In the genomic region with DNA sequence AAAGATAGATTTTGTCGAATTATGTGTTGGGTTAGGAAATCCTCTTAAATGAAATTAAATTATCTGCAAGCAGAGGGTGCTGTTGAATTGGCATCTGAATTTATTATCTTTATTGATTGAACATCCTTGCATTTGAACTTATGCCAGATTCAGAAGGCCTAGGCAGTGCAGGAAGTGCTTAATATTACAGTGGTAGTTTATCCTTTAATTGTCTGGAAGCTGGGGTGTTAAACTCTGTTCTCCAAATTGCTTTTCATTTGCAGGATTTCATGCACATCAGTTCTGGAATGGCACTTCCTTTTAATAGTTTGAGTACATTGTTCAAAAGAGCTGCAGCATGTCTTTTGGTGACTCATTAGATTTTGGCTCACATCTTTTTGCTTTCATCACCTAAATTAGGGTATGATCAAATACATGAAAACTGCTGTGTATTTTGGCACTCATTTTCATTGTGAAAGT, we compare ENCODE assay signal across 11 cellular contexts.
DNase-seq lines count a peak whose midpoint lies in the region; ATAC-seq, FAIRE-seq and TF ChIP-seq lines count a peak whose summit lies in the region.
"Had no signal": no experiment of that assay in that cellular context is flagged by ENCODE, and none has a peak within 500 bp of the region (broad histone marks: within the 10 kb centered on the region; RNA-seq: fewer than 3 reads in every experiment).

No MANE protein-coding gene starts in this region.

- WGBS in HepG2 (ENCODE audit: low lambda C conversion rate) = 86% methylated on average over 1 of the region's 1 CpG

- H4K20me1 ChIP-seq in DND-41 (ENCODE audit: insufficient read depth, low read length) (no peaks in the 10 kb centered on the region), HepG2 (ENCODE audit: insufficient read depth, low read length) (no peaks in the 10 kb centered on the region)

- CTCF ChIA-PET in HepG2 (lab: Yijun Ruan, JAX; ENCODE audit: low intra/inter-chr PET ratio, low total read pairs) = no interaction called here

- intact Hi-C loops in HepG2 (cut with micrococcal nuclease; ENCODE audit: unreplicated experiment) = no loop called here

- TF ChIP-seq EP300 in HepG2 (IDR thresholded peaks at IDR 0.05; ENCODE audit: low read depth in 2 of 2, low read length in 2 of 2) (no peak), HepG2 (CRISPR knock-in tag; IDR thresholded peaks at IDR 0.05; ENCODE audit: borderline replicate concordance) (no peak)

- H3K27me3 ChIP-seq in DND-41 (ENCODE audit: insufficient read depth, low read length, poor library complexity) = no peaks in the 10 kb centered on the region
- H3K27me3 ChIP-seq in HepG2 (ENCODE audit: control insufficient read depth in 1 of 2, insufficient read depth in 2 of 2, low read length in 2 of 2) = no peaks in the 10 kb centered on the region
- H3K27me3 ChIP-seq: left lung, vagina had no signal

- no peak overlapping the region for H3K27ac ChIP-seq in DND-41 (ENCODE audit: low read length)
- no peak overlapping the region for H3K27ac ChIP-seq in HepG2 (ENCODE audit: extremely low read length, insufficient read depth, low read length)
- H3K27ac ChIP-seq: left lung, vagina had no signal

- no peak overlapping the region for H3K4me3 ChIP-seq in DND-41 (ENCODE audit: low read depth in 1 of 2, low read length in 2 of 2)
- H3K4me3 ChIP-seq in HepG2 (replicated peaks in 1 of 3; ENCODE audit: insufficient read depth in 1 of 3, low read depth in 2 of 3, low read length in 3 of 3) = no peak overlapping the region
- H3K4me3 ChIP-seq: left lung, vagina had no signal

- BruUV-seq in HepG2 (replicated peaks; lab: Mats Ljungman, UMichigan) = no TSS peak

- ATAC-seq in DND-41 (ENCODE audit: insufficient read depth, low read depth) (no peak), HepG2 (no peak), HG03108 (IDR thresholded peaks at IDR 0.05; ENCODE audit: unreplicated experiment) (no peak), HG02623 (IDR thresholded peaks at IDR 0.05; ENCODE audit: unreplicated experiment) (no peak), GM21723 (IDR thresholded peaks at IDR 0.05; ENCODE audit: unreplicated experiment) (no peak)
- ATAC-seq: left lung had no signal

- no peak for DNase-seq in DND-41
- DNase-seq in NCI-H1092 treated with DMSO at 0.1 percent for 48 hours (lab: John Stamatoyannopoulos, UW) = peak; percentile 73
- DNase-seq in astrocyte of the hippocampus (ENCODE audit: low read depth, low spot score) = peak; percentile 73
- DNase-seq in HepG2 (ENCODE audit: low spot score) = no peak
- DNase-seq in amniotic stem cell (lab: John Stamatoyannopoulos, UW) = no peak
- DNase-seq: activated CD4-positive, alpha-beta T cell treated with anti-CD3 and anti-CD28 coated beads for 1 hour; left lung had no signal

- H2AFZ ChIP-seq in DND-41 (ENCODE audit: low read depth, low read length) (no peak overlapping the region), HepG2 (ENCODE audit: low read length) (no peak overlapping the region)

- H3K9me3 ChIP-seq in DND-41 (ENCODE audit: insufficient read depth, low read length, severe bottlenecking) = no peaks in the 10 kb centered on the region
- H3K9me3 ChIP-seq in HepG2 (ENCODE audit: low read length) = no peaks in the 10 kb centered on the region
- H3K9me3 ChIP-seq: left lung, vagina had no signal

- H3K9ac ChIP-seq in DND-41 (ENCODE audit: low read depth, low read length) (no peak overlapping the region), HepG2 (ENCODE audit: insufficient read depth, low read depth, low read length) (no peak overlapping the region)

- TF ChIP-seq CTCF in DND-41 (IDR thresholded peaks at IDR 0.05; ENCODE audit: borderline replicate concordance, extremely low read depth, low read length, poor library complexity, severe bottlenecking) (peak; percentile 21), HepG2 (CRISPR knock-in tag; IDR thresholded peaks at IDR 0.05) (no peak)

- no peak overlapping the region for H3K4me2 ChIP-seq in DND-41 (ENCODE audit: insufficient read depth, low read length)
- no peak overlapping the region for H3K4me2 ChIP-seq in HepG2 (ENCODE audit: low read depth, low read length)

- H3K36me3 ChIP-seq in DND-41 (ENCODE audit: insufficient read depth, low read length) = no peaks in the 10 kb centered on the region
- 0 out of 5 replicates have a peak, but pooled peaks cover 0 to 3% of the 10 kb centered on the region in 2 experiments for H3K36me3 ChIP-seq in HepG2 (replicated peaks in 1 of 2; ENCODE audit: control insufficient read depth in 1 of 2, insufficient read depth in 2 of 2, low read length in 2 of 2)
- H3K36me3 ChIP-seq: left lung, vagina had no signal

- H3K79me2 ChIP-seq in DND-41 (ENCODE audit: insufficient read depth, low read length) (no peaks in the 10 kb centered on the region), HepG2 (ENCODE audit: insufficient read depth, low read length) (peaks cover 2% of the 10 kb centered on the region)

- H3K4me1 ChIP-seq in DND-41 (ENCODE audit: insufficient read depth, low read length) (no peaks in the 10 kb centered on the region), HepG2 (ENCODE audit: insufficient read depth, low read length) (peaks cover 9% of the 10 kb centered on the region)

- no peak for FAIRE-seq in HepG2 (lab: Jason Lieb, UNC)

- no peak for TF ChIP-seq RAD21 in HepG2 (CRISPR knock-in tag; IDR thresholded peaks at IDR 0.05)

- POLR2A ChIA-PET in HepG2 (lab: Yijun Ruan, JAX) = no interaction called here

- in situ Hi-C loops in HepG2 (cut with HindIII; ENCODE audit: extremely low pct_ligation_motif_present, low pct_unique_long_range_greater_than_20kb) = no loop called here

- no peak for TF ChIP-seq POLR2A in HepG2 (IDR thresholded peaks at IDR 0.05; ENCODE audit: insufficient read depth in 1 of 2, low read depth in 2 of 2, low read length in 2 of 2)

TF ChIP-seq in HepG2, 621 proteins besides CTCF, POLR2A, EP300 and RAD21:
- TF ChIP-seq ZNF264 (CRISPR knock-in tag; IDR thresholded peaks at IDR 0.05) = no peak
- TF ChIP-seq STAG1 (CRISPR knock-in tag; IDR thresholded peaks at IDR 0.05) = 0 out of 2 replicates have a peak, but pooled peaks have one; percentile 6
- TF ChIP-seq ZNF672 (CRISPR knock-in tag; IDR thresholded peaks at IDR 0.05) = no peak

Comparison
In these comparisons a context has a peak if more than half of its experiments do, and no peak if none do; other contexts are left out.
1. DNase-seq: peak in NCI-H1092 treated with DMSO at 0.1 percent for 48 hours (single experiment) and astrocyte of the hippocampus (single experiment); none in DND-41 (single experiment), HepG2 (single experiment) and amniotic stem cell (single experiment).